ENCODE assay signal across 24 cellular contexts in genomic region chr10:34766811-34767516, GRCh38. TPM values are rescaled to one million over a fixed set of nuclear protein-coding genes. Genes with fewer than 3 reads are reported as not detected.
DNase-seq lines count a peak whose midpoint lies in the region; ATAC-seq and TF ChIP-seq lines count a peak whose summit lies in the region.
"Had no signal": no experiment of that assay in that cellular context is flagged by ENCODE, and none has a peak within 500 bp of the region (broad histone marks: within the 10 kb centered on the region; RNA-seq: fewer than 3 reads in every experiment).

No MANE protein-coding gene starts in this region.

- H3T11ph ChIP-seq in H9 (ENCODE audit: low read length): no peak overlapping the region

- H3K4me3 Mint-ChIP-seq in H9 (no peak overlapping the region), endodermal cell (no peak overlapping the region), neural progenitor cell (no peak overlapping the region)
- H3K4me3 Mint-ChIP-seq: activated naive CD4-positive, alpha-beta T cell treated with anti-CD3 and anti-CD28 coated beads, Interleukin-2, amount 10 ng/mL, durations not matched to agents 7 days and 5 days; activated T-cell treated with anti-CD3 and anti-CD28 coated beads, Interleukin-2, amount 50 U/mL, for 4 hours; T-helper 17 cell had no signal

- H2BK5ac ChIP-seq in H9 (ENCODE audit: insufficient read length, low read length): no peak overlapping the region

- no peak overlapping the region for H2BK120ac ChIP-seq in H9 (ENCODE audit: low read depth, low read length, poor library complexity, severe bottlenecking)

- no peak overlapping the region for H2BK15ac ChIP-seq in H9 (ENCODE audit: low read depth, low read length)

- H3K27ac Mint-ChIP-seq in H9 (peak overlapping the region; percentile 2 to 8 (median 3); a peak in 5 of 7 replicates), endodermal cell (peak overlapping the region; percentile 72), neural progenitor cell (peak overlapping the region; percentile 1)
- H3K27ac Mint-ChIP-seq: activated naive CD4-positive, alpha-beta T cell treated with anti-CD3 and anti-CD28 coated beads, Interleukin-2, amount 10 ng/mL, durations not matched to agents 7 days and 5 days; T-helper 17 cell had no signal

- peaks cover 2% of the 10 kb centered on the region for H4K20me1 ChIP-seq in H9 (ENCODE audit: control insufficient read depth, insufficient read depth, insufficient read length)
- H4K20me1 ChIP-seq in neural progenitor cell (ENCODE audit: low read depth): peaks cover 55% of the 10 kb centered on the region

- no peak overlapping the region for H3K56ac ChIP-seq in H9 (ENCODE audit: insufficient read length, low read depth, low read length)

- no peak overlapping the region for H3K23ac ChIP-seq in H9 (ENCODE audit: insufficient read length, low read depth, low read length)

- no peaks in the 10 kb centered on the region for H3K9me3 Mint-ChIP-seq in H9
- H3K9me3 Mint-ChIP-seq in endodermal cell: no peaks in the 10 kb centered on the region
- peaks cover 4% of the 10 kb centered on the region for H3K9me3 Mint-ChIP-seq in neural progenitor cell
- H3K9me3 Mint-ChIP-seq: activated naive CD4-positive, alpha-beta T cell treated with anti-CD3 and anti-CD28 coated beads, Interleukin-2, amount 10 ng/mL, durations not matched to agents 7 days and 5 days; activated T-cell treated with anti-CD3 and anti-CD28 coated beads, Interleukin-2, amount 50 U/mL, for 4 hours had no signal

- no peak overlapping the region for H2AFZ ChIP-seq in H9 (ENCODE audit: low read length)
- no peak overlapping the region for H2AFZ ChIP-seq in neural progenitor cell (replicated peaks)
- H2AFZ ChIP-seq: PC-9 had no signal

- peaks cover 11% of the 10 kb centered on the region for H3F3A ChIP-seq in neural progenitor cell (ENCODE audit: low read depth)

- no peak overlapping the region for H4K5ac ChIP-seq in H9 (ENCODE audit: insufficient read length, low read depth, low read length)

- H3K4me2 ChIP-seq in H9 (ENCODE audit: insufficient read depth, insufficient read length, low read length) (no peak overlapping the region), neural progenitor cell (peak overlapping the region; percentile 51)
- H3K4me2 ChIP-seq: PC-9 had no signal

- WGBS in H9 (ENCODE audit: extremely low coverage, insufficient read length, low lambda C conversion rate): no CpG with 5 or more reads among the region's 12 CpGs
- WGBS in endodermal cell (ENCODE audit: insufficient coverage in 1 of 2, insufficient read length in 1 of 2), 2 experiments: 74 to 79% methylated on average over 6 to 12 of the region's 12 CpGs

- DNase-seq in DMS 273 (lab: John Stamatoyannopoulos, UW; ENCODE audit: unreplicated experiment): peak; percentile 29
- DNase-seq in DMS 273 treated with DMSO at 0.1 percent for 48 hours (lab: John Stamatoyannopoulos, UW): no peak
- DNase-seq in H9: no peak
- peak; percentile 62 for DNase-seq in endodermal cell
- DNase-seq in neural progenitor cell (ENCODE audit: low spot score): peak; percentile 26
- DNase-seq in GM20000 (ENCODE audit: low spot score): no peak
- DNase-seq in HPDE6-E6E7 (ENCODE audit: extremely low spot score): no peak
- DNase-seq: activated naive CD4-positive, alpha-beta T cell treated with anti-CD3 and anti-CD28 coated beads, Interleukin-2, amount 10 ng/mL, durations not matched to agents 7 days and 5 days; activated T-cell treated with anti-CD3 and anti-CD28 coated beads, Interleukin-2, amount 50 U/mL, for 4 hours; aorta; effector CD4-positive, alpha-beta T cell; GDM1; GOT3; IMR-90; lower lobe of right lung; NCI-H187; PC-9; right lobe of liver; stimulated activated naive CD4-positive, alpha-beta T cell; T-helper 17 cell; thyroid gland had no signal

- H3K14ac ChIP-seq in H9 (ENCODE audit: insufficient read depth, low read length): no peak overlapping the region

- no peak overlapping the region for H4K91ac ChIP-seq in H9 (ENCODE audit: insufficient read length, low read depth, low read length)

- H3K9me3 ChIP-seq in H9 (ENCODE audit: control insufficient read depth, low read depth, low read length) (no peaks in the 10 kb centered on the region), endodermal cell (ENCODE audit: control insufficient read depth, low read length) (no peaks in the 10 kb centered on the region), neural progenitor cell (ENCODE audit: low read depth) (no peaks in the 10 kb centered on the region)
- H3K9me3 ChIP-seq: lower lobe of right lung, right lobe of liver, thyroid gland had no signal

- no peaks in the 10 kb centered on the region for H3K27me3 Mint-ChIP-seq in H9 (ENCODE audit: low read depth)
- no peaks in the 10 kb centered on the region for H3K27me3 Mint-ChIP-seq in endodermal cell (ENCODE audit: insufficient read depth)
- H3K27me3 Mint-ChIP-seq in neural progenitor cell (ENCODE audit: insufficient read depth, low read depth): peaks cover 2% of the 10 kb centered on the region

- H3K4ac ChIP-seq in H9 (ENCODE audit: low read depth, low read length): no peak overlapping the region

- H3K27ac ChIP-seq in H9 (ENCODE audit: insufficient read length, low read depth, low read length): no peak overlapping the region
- peak overlapping the region; percentile 19 for H3K27ac ChIP-seq in endodermal cell (ENCODE audit: low read depth, low read length)
- H3K27ac ChIP-seq in neural progenitor cell: peak overlapping the region; percentile 38
- H3K27ac ChIP-seq: 22Rv1, lower lobe of right lung, PC-9, right lobe of liver, thyroid gland, VCaP had no signal

- no peaks in the 10 kb centered on the region for H3K27me3 ChIP-seq in H9 (ENCODE audit: insufficient read depth, low read length)
- H3K27me3 ChIP-seq in endodermal cell (ENCODE audit: control insufficient read depth, insufficient read depth, low read length, poor library complexity, severe bottlenecking): no peaks in the 10 kb centered on the region
- H3K27me3 ChIP-seq in neural progenitor cell: no peaks in the 10 kb centered on the region
- H3K27me3 ChIP-seq: right lobe of liver, thyroid gland had no signal

- TF ChIP-seq CTCF in H9 (conservative IDR thresholded peaks at IDR 0.05) (no peak), endodermal cell (conservative IDR thresholded peaks at IDR 0.05) (no peak), neural progenitor cell (IDR thresholded peaks at IDR 0.05) (no peak), GM20000 (IDR thresholded peaks at IDR 0.05; ENCODE audit: extremely low read depth, missing control alignments) (no peak)

- no peak overlapping the region for H3K18ac ChIP-seq in H9 (ENCODE audit: insufficient read length, low read depth, low read length)

- no peak overlapping the region for H2AK5ac ChIP-seq in H9 (ENCODE audit: insufficient read length, low read length)

- H3K4me3 ChIP-seq in endodermal cell (ENCODE audit: low read length) (no peak overlapping the region), neural progenitor cell (no peak overlapping the region)
- H3K4me3 ChIP-seq: lower lobe of right lung, PC-9, right lobe of liver, thyroid gland had no signal

- H2BK20ac ChIP-seq in H9 (ENCODE audit: low read depth, low read length, poor library complexity, severe bottlenecking): no peak overlapping the region

- no peak overlapping the region for H2BK12ac ChIP-seq in H9 (ENCODE audit: insufficient read length, low read depth, low read length)

- no peak for ATAC-seq in GM19023 (IDR thresholded peaks at IDR 0.05; ENCODE audit: unreplicated experiment)
- ATAC-seq: activated T-cell treated with anti-CD3 and anti-CD28 coated beads, Interleukin-2, amount 50 U/mL, for 4 hours; lower lobe of right lung; right lobe of liver; T-helper 17 cell had no signal

- peaks cover 6% of the 10 kb centered on the region; the same call in 1 of the 2 replicates for H3K4me1 ChIP-seq in H9 (ENCODE audit: insufficient read depth, low read length)
- H3K4me1 ChIP-seq in endodermal cell (ENCODE audit: control insufficient read depth, insufficient read depth, low read length): peaks cover 37% of the 10 kb centered on the region
- H3K4me1 ChIP-seq in neural progenitor cell: peaks cover 10% of the 10 kb centered on the region

- H3K79me2 ChIP-seq in H9 (ENCODE audit: insufficient read depth, low read length): peaks cover 15% of the 10 kb centered on the region; the same call in 1 of the 2 replicates
- peaks cover 99% of the 10 kb centered on the region for H3K79me2 ChIP-seq in neural progenitor cell (ENCODE audit: low read depth)

- H3K36me3 Mint-ChIP-seq in H9 (ENCODE audit: insufficient read depth in 1 of 3, low read depth in 3 of 3) (no peaks in the 10 kb centered on the region), endodermal cell (ENCODE audit: low read depth) (no peaks in the 10 kb centered on the region), neural progenitor cell (peaks cover 15% of the 10 kb centered on the region)
- H3K36me3 Mint-ChIP-seq: activated naive CD4-positive, alpha-beta T cell treated with anti-CD3 and anti-CD28 coated beads, Interleukin-2, amount 10 ng/mL, durations not matched to agents 7 days and 5 days had no signal

- H3K36me3 ChIP-seq in endodermal cell (ENCODE audit: control insufficient read depth, insufficient read depth, low read length): no peaks in the 10 kb centered on the region
- no peaks in the 10 kb centered on the region for H3K36me3 ChIP-seq in neural progenitor cell
- H3K36me3 ChIP-seq: lower lobe of right lung, right lobe of liver, thyroid gland had no signal

- peaks cover 52 to 58% of the 10 kb centered on the region in 2 experiments for H3K4me1 Mint-ChIP-seq in H9
- H3K4me1 Mint-ChIP-seq in endodermal cell: peaks cover 74% of the 10 kb centered on the region
- H3K4me1 Mint-ChIP-seq in neural progenitor cell: peaks cover 31% of the 10 kb centered on the region
- H3K4me1 Mint-ChIP-seq: activated naive CD4-positive, alpha-beta T cell treated with anti-CD3 and anti-CD28 coated beads, Interleukin-2, amount 10 ng/mL, durations not matched to agents 7 days and 5 days; T-helper 17 cell had no signal

- H3K9ac ChIP-seq in H9 (ENCODE audit: extremely low read depth, insufficient read length, low read length) (no peak overlapping the region), endodermal cell (ENCODE audit: extremely low read depth, low read length, poor library complexity, severe bottlenecking) (no peak overlapping the region), neural progenitor cell (no peak overlapping the region)

- no peak overlapping the region for H4K8ac ChIP-seq in H9 (replicated peaks; ENCODE audit: insufficient read length, low read depth, low read length)

- peaks cover 9% of the 10 kb centered on the region for H3K79me1 ChIP-seq in H9 (ENCODE audit: insufficient read depth, low read depth, low read length, poor library complexity, severe bottlenecking)

- no peaks in the 10 kb centered on the region for H3K23me2 ChIP-seq in H9 (ENCODE audit: insufficient read length, low read depth, low read length, poor library complexity, severe bottlenecking)

RNA-seq across cellular contexts. Expression of gene PARD3, which starts 48.1 kb away (rescaled TPM):
- total RNA-seq in H9 (2021) (44.7 and 47.2 TPM in 2 replicates), endodermal cell (10 to 100 TPM; 59.6 to 74.6 TPM), neural progenitor cell (ENCODE audit: low replicate concordance) (55.3 and 58.7 TPM in 2 replicates)
- 44.8 TPM for polyA plus RNA-seq in endodermal cell (2013, experiment 1 of 2)
- polyA plus RNA-seq in endodermal cell (2013, experiment 2 of 2): 44.5 TPM

Comparison
In these comparisons a context has a peak if more than half of its experiments do, and no peak if none do; other contexts are left out.
1. DNase-seq: peak in DMS 273 (single experiment), endodermal cell (single experiment) and neural progenitor cell (single experiment); none in DMS 273 treated with DMSO at 0.1 percent for 48 hours (single experiment), H9 (single experiment), GM20000 (single experiment) and HPDE6-E6E7 (single experiment).
2. H3K27ac Mint-ChIP-seq: peak in every context shown above with its lines; median percentile 72 in endodermal cell; 3 in H9; 1 in neural progenitor cell.